17 cellular contexts compared by ENCODE assay signal in the genomic region with DNA sequence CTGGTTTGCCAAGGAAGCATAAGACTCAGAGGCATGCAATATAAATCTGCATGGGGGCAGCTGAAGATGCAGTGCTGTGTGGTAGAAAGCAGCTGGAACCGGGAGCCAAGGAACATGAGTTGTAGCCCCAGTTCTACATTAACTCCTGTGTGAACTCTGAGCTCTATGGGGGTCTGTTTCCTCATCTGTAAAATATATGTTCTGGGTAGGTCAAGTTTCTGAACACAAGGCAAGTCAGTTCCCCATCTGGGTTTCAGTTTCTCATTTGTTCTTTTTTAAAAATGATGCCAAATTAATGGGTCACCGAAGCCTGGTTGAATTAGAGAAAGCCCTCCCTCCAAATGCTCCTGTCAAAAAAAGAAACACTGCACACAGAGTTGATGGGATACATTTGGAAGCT. TPM values are rescaled to one million over a fixed set of nuclear protein-coding genes. Genes with fewer than 3 reads are reported as not detected.
DNase-seq lines count a peak whose midpoint lies in the region; ATAC-seq and TF ChIP-seq lines count a peak whose summit lies in the region.
"Had no signal": no experiment of that assay in that cellular context is flagged by ENCODE, and none has a peak within 500 bp of the region (broad histone marks: within the 10 kb centered on the region; RNA-seq: fewer than 3 reads in every experiment).

No MANE protein-coding gene starts in this region.

- no peaks in the 10 kb centered on the region for H3K9me2 ChIP-seq in SK-N-SH

- no peak overlapping the region for H4K5ac ChIP-seq in H9 (ENCODE audit: insufficient read length, low read depth, low read length)

- peaks cover 48% of the 10 kb centered on the region for H3K4me1 ChIP-seq in BE2C
- no peaks in the 10 kb centered on the region; the same call in 1 of the 2 replicates for H3K4me1 ChIP-seq in H9 (ENCODE audit: insufficient read depth, low read length)
- H3K4me1 ChIP-seq in SK-N-SH (ENCODE audit: control insufficient read depth in 1 of 2, insufficient read depth in 2 of 2, low read depth in 1 of 2, low read length in 1 of 2): peaks cover 9 to 62% of the 10 kb centered on the region in 2 experiments; a peak in 3 of 4 replicates
- no peaks in the 10 kb centered on the region for H3K4me1 ChIP-seq in testis
- H3K4me1 ChIP-seq: SJCRH30 had no signal

- no peak for DNase-seq in BE2C
- DNase-seq in H9: no peak
- DNase-seq in SK-N-SH: no peak
- DNase-seq in testis: no peak
- DNase-seq in T-helper 1 cell: no peak
- DNase-seq in activated CD4-positive, alpha-beta T cell treated with anti-CD3 and anti-CD28 coated beads, Interleukin-2, amount 50 U/mL, for 1 hour: no peak
- DNase-seq: 8988T, C1 segment of cervical spinal cord, H7, IMR-90, NCI-H1436, NCI-H2029 treated with DMSO at 0.1 percent for 48 hours, NCI-H510A treated with DMSO at 0.1 percent for 48 hours, SJCRH30 had no signal

- H2BK12ac ChIP-seq in H9 (ENCODE audit: insufficient read length, low read depth, low read length): no peak overlapping the region

- H3K23me2 ChIP-seq in H9 (ENCODE audit: insufficient read length, low read depth, low read length, poor library complexity, severe bottlenecking): no peaks in the 10 kb centered on the region

- H3K36me3 Mint-ChIP-seq in H9 (ENCODE audit: insufficient read depth in 1 of 3, low read depth in 3 of 3) (no peaks in the 10 kb centered on the region), nephron (ENCODE audit: low read depth) (peaks cover 8% of the 10 kb centered on the region)

- H3K79me2 ChIP-seq in H9 (ENCODE audit: insufficient read depth, low read length): no peaks in the 10 kb centered on the region
- H3K79me2 ChIP-seq in SK-N-SH (ENCODE audit: insufficient read depth): no peaks in the 10 kb centered on the region; the same call in 1 of the 2 replicates

- TF ChIP-seq POLR2A in testis (IDR thresholded peaks at IDR 0.05): no peak

- H2BK15ac ChIP-seq in H9 (ENCODE audit: low read depth, low read length): no peak overlapping the region

- H3K23ac ChIP-seq in H9 (ENCODE audit: insufficient read length, low read depth, low read length): no peak overlapping the region

- intact Hi-C loops in testis (cut with DNase I; ENCODE audit: low total_unique reads): no loop called here

- H3K27me3 ChIP-seq in BE2C (no peaks in the 10 kb centered on the region), H9 (ENCODE audit: insufficient read depth, low read length) (no peaks in the 10 kb centered on the region), SK-N-SH (ENCODE audit: insufficient read depth) (no peaks in the 10 kb centered on the region), testis (no peaks in the 10 kb centered on the region)
- H3K27me3 ChIP-seq: SJCRH30 had no signal

- POLR2A ChIA-PET in SK-N-SH (lab: Yijun Ruan, JAX): interaction anchor here (0.8 to 2.7 kb wide), 9 partner anchors 11 to 206 kb away, joined by 3 to 29 read pairs (median 5); partner anchors contain the start of gene UNC5C

- no peak overlapping the region for H3K27ac ChIP-seq in H9 (ENCODE audit: insufficient read length, low read depth, low read length)
- H3K27ac ChIP-seq in SK-N-SH (ENCODE audit: low read depth in 2 of 2, low read length in 1 of 2): peak overlapping the region; percentile 30 to 99; a peak in 3 of 4 replicates
- no peak overlapping the region for H3K27ac ChIP-seq in testis
- H3K27ac ChIP-seq: RWPE1, SJCRH30 had no signal

- no peak overlapping the region for H2BK20ac ChIP-seq in H9 (ENCODE audit: low read depth, low read length, poor library complexity, severe bottlenecking)

- no peak for ATAC-seq in HG03025 (IDR thresholded peaks at IDR 0.05; ENCODE audit: low FRiP score, unreplicated experiment)

- H4K20me1 ChIP-seq in H9 (ENCODE audit: control insufficient read depth, insufficient read depth, insufficient read length): no peaks in the 10 kb centered on the region
- H4K20me1 ChIP-seq in SK-N-SH (ENCODE audit: insufficient read depth): no peaks in the 10 kb centered on the region

- CTCF ChIA-PET in SK-N-SH (lab: Yijun Ruan, JAX): interaction anchor here (1.0 to 12.4 kb wide), 10 partner anchors 11 to 206 kb away, joined by 3 to 114 read pairs (median 5); partner anchors contain the start of gene UNC5C

- H3T11ph ChIP-seq in H9 (ENCODE audit: low read length): no peak overlapping the region

- H3K4me3 ChIP-seq in BE2C (ENCODE audit: low read depth, low read length) (peak overlapping the region; percentile 33), SK-N-SH (ENCODE audit: low read depth in 2 of 2, low read length in 1 of 2) (peak overlapping the region in 1 of 2 experiments; percentile 38; a peak in 2 of 4 replicates), testis (no peak overlapping the region)
- H3K4me3 ChIP-seq: SJCRH30 had no signal

- H4K8ac ChIP-seq in H9 (replicated peaks; ENCODE audit: insufficient read length, low read depth, low read length): no peak overlapping the region

- H3K4me2 ChIP-seq in H9 (ENCODE audit: insufficient read depth, insufficient read length, low read length): no peak overlapping the region
- H3K4me2 ChIP-seq in SK-N-SH: peak overlapping the region; percentile 54

- no CpG with 5 or more reads among the region's 2 CpGs for WGBS in H9 (ENCODE audit: extremely low coverage, insufficient read length, low lambda C conversion rate)
- 14% methylated on average over 1 of the region's 2 CpGs for WGBS in SK-N-SH (ENCODE audit: low lambda C conversion rate)
- 59 to 65% methylated on average over 2 of the region's 2 CpGs for WGBS in testis, 2 donors

- no peak for TF ChIP-seq RAD21 in SK-N-SH (IDR thresholded peaks at IDR 0.05; ENCODE audit: low read length)

- H3K56ac ChIP-seq in H9 (ENCODE audit: insufficient read length, low read depth, low read length): no peak overlapping the region

- TF ChIP-seq CTCF in BE2C (IDR thresholded peaks at IDR 0.05; ENCODE audit: low read depth, low read length): no peak
- TF ChIP-seq CTCF in H9 (conservative IDR thresholded peaks at IDR 0.05): no peak
- no peak for TF ChIP-seq CTCF in SK-N-SH (IDR thresholded peaks at IDR 0.05)
- TF ChIP-seq CTCF in nephron (IDR thresholded peaks at IDR 0.05; ENCODE audit: unreplicated experiment in 3 of 3): no peak
- TF ChIP-seq CTCF in testis (IDR thresholded peaks at IDR 0.05): no peak

- H3K14ac ChIP-seq in H9 (ENCODE audit: insufficient read depth, low read length): 0 out of 2 replicates have a peak overlapping the region, but pooled peaks have one; percentile 42

- H3K4me3 Mint-ChIP-seq in H9: no peak overlapping the region
- H3K4me3 Mint-ChIP-seq in nephron: no peak overlapping the region

- H3K9me3 Mint-ChIP-seq in H9: no peaks in the 10 kb centered on the region; a peak in 1 of 5 replicates
- H3K9me3 Mint-ChIP-seq in nephron: no peaks in the 10 kb centered on the region

- H3K4me1 Mint-ChIP-seq in H9: peaks cover 4 to 8% of the 10 kb centered on the region in 2 experiments
- peaks cover 24% of the 10 kb centered on the region for H3K4me1 Mint-ChIP-seq in nephron

- H3K79me1 ChIP-seq in H9 (ENCODE audit: insufficient read depth, low read depth, low read length, poor library complexity, severe bottlenecking): no peaks in the 10 kb centered on the region

- peak overlapping the region; percentile 22 for H3K9ac ChIP-seq in H9 (ENCODE audit: extremely low read depth, insufficient read length, low read length)
- H3K9ac ChIP-seq in SK-N-SH: 0 out of 2 replicates have a peak overlapping the region, but pooled peaks have one; percentile 24

- H3K27me3 Mint-ChIP-seq in H9 (ENCODE audit: low read depth) (no peaks in the 10 kb centered on the region), nephron (ENCODE audit: low read depth) (no peaks in the 10 kb centered on the region)

- H3K36me3 ChIP-seq in BE2C (peaks cover 8% of the 10 kb centered on the region), SK-N-SH (replicated peaks in 1 of 2; ENCODE audit: control insufficient read depth in 1 of 2, insufficient read depth in 2 of 2, low read length in 1 of 2) (peaks cover 0 to 4% of the 10 kb centered on the region in 2 experiments), testis (ENCODE audit: low read depth, missing control alignments) (no peaks in the 10 kb centered on the region)
- H3K36me3 ChIP-seq: SJCRH30 had no signal

- no peaks in the 10 kb centered on the region for H3F3A ChIP-seq in SK-N-SH (replicated peaks; ENCODE audit: insufficient read depth)

- no peaks in the 10 kb centered on the region for H3K9me3 ChIP-seq in BE2C
- no peaks in the 10 kb centered on the region for H3K9me3 ChIP-seq in H9 (ENCODE audit: control insufficient read depth, low read depth, low read length)
- H3K9me3 ChIP-seq in SK-N-SH: no peaks in the 10 kb centered on the region
- H3K9me3 ChIP-seq in testis: no peaks in the 10 kb centered on the region
- H3K9me3 ChIP-seq: SJCRH30 had no signal

- no peak overlapping the region for H4K91ac ChIP-seq in H9 (ENCODE audit: insufficient read length, low read depth, low read length)

- H2BK120ac ChIP-seq in H9 (ENCODE audit: low read depth, low read length, poor library complexity, severe bottlenecking): no peak overlapping the region

- TF ChIP-seq EP300 in SK-N-SH (IDR thresholded peaks at IDR 0.05; ENCODE audit: borderline replicate concordance in 1 of 2, low read depth in 1 of 2, low read length in 1 of 2): no peak

- no peak overlapping the region for H2AK5ac ChIP-seq in H9 (ENCODE audit: insufficient read length, low read length)

- no peak overlapping the region for H3K4ac ChIP-seq in H9 (ENCODE audit: low read depth, low read length)

- no peak overlapping the region for H3K27ac Mint-ChIP-seq in H9
- H3K27ac Mint-ChIP-seq in nephron: peak overlapping the region; percentile 67 to 85 (median 78)

- H2AFZ ChIP-seq in H9 (ENCODE audit: low read length) (peak overlapping the region; percentile 74), SK-N-SH (ENCODE audit: low read depth) (peak overlapping the region; percentile 0; the same call in 1 of the 2 replicates)

- H2BK5ac ChIP-seq in H9 (ENCODE audit: insufficient read length, low read length): no peak overlapping the region

- peak overlapping the region; percentile 19 for H3K18ac ChIP-seq in H9 (ENCODE audit: insufficient read length, low read depth, low read length)

TF ChIP-seq in SK-N-SH, 30 proteins besides CTCF, POLR2A, EP300 and RAD21 (continues in another document):
- TF ChIP-seq EZH2phosphoT487 (IDR thresholded peaks at IDR 0.05; ENCODE audit: borderline replicate concordance, low read depth) (no peak), JUND (IDR thresholded peaks at IDR 0.05) (no peak)

RNA-seq across cellular contexts. Expression of gene UNC5C, which starts 24.1 kb away (rescaled TPM):
- polyA plus RNA-seq in BE2C (2012; ENCODE audit: insufficient read depth, insufficient read length, low read depth): 35.6 TPM
- total RNA-seq in H9 (2021) (not detected in 2 replicates), testis (10 to 100 TPM; 20.5 to 22.8 TPM)
- polyA plus RNA-seq in SK-N-SH (2012; rRNA removed) (3.3 and 5.4 TPM in 2 replicates), testis (ENCODE audit: insufficient read depth, low read depth, low replicate concordance) (6.8 TPM)
- polyA plus RNA-seq in SK-N-SH (2012; cell fraction: cytosol; rRNA removed): 3.9 and 5.5 TPM in 2 replicates
- polyA plus RNA-seq in SK-N-SH (2012; cell fraction: nucleus; rRNA removed): 3.7 and 5.9 TPM in 2 replicates
- total RNA-seq: SJCRH30 had no signal

Comparison
In these comparisons a context has a peak if more than half of its experiments do, and no peak if none do; other contexts are left out.
1. H3K27ac ChIP-seq: peak in SK-N-SH (2 of 2); none in H9 (single experiment) and testis (0 of 2).
2. H3K27ac Mint-ChIP-seq: peak in nephron (3 of 3); none in H9 (0 of 3).
3. RNA of gene UNC5C, which starts 24.1 kb away (total RNA-seq): 20.5 to 22.8 TPM in testis; not detected in H9; every median in the first group is over 10 times any median in the second.